ENCODE assay signal across 1 cellular context in the genomic region with DNA sequence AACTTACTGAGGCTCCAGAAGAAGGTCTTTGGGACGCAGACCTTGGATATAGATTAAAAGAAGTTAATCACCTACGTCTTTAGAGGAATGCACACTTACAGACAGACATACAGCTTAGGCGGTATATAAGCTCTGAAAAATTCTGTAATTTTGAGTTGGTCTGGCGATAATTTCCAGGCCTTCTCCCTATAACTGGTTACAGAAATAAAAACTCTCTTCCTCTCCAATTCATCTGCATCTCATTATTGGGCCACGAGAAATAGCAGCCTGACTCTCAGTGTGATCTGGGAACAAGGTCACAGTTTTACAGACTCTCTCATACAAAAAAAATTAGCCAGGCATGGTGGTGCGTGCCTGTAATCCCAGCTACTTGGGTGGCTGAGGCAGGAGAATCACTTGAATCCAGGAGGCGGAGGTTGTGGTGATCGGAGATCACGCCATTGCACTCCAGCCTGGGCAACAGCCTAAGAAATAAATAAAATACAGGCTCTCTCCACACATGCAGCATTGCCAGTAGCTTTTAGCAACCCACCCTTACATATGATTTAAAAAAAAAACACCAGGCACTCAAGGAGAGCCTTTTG.
TF ChIP-seq lines count a peak whose summit lies in the region.

No MANE protein-coding gene starts in this region.

TF ChIP-seq in K562, 482 proteins besides CTCF, POLR2A, EP300 and RAD21:
- no peak for TF ChIP-seq HNRNPK (IDR thresholded peaks at IDR 0.05; ENCODE audit: low read depth, low read length, poor library complexity, severe bottlenecking)
- no peak for TF ChIP-seq EHMT2 (IDR thresholded peaks at IDR 0.05)
TF ChIP-seq in K562: peak in this region for 0.
